Comparison of ENCODE assay signal across 10 cellular contexts in the genomic region with DNA sequence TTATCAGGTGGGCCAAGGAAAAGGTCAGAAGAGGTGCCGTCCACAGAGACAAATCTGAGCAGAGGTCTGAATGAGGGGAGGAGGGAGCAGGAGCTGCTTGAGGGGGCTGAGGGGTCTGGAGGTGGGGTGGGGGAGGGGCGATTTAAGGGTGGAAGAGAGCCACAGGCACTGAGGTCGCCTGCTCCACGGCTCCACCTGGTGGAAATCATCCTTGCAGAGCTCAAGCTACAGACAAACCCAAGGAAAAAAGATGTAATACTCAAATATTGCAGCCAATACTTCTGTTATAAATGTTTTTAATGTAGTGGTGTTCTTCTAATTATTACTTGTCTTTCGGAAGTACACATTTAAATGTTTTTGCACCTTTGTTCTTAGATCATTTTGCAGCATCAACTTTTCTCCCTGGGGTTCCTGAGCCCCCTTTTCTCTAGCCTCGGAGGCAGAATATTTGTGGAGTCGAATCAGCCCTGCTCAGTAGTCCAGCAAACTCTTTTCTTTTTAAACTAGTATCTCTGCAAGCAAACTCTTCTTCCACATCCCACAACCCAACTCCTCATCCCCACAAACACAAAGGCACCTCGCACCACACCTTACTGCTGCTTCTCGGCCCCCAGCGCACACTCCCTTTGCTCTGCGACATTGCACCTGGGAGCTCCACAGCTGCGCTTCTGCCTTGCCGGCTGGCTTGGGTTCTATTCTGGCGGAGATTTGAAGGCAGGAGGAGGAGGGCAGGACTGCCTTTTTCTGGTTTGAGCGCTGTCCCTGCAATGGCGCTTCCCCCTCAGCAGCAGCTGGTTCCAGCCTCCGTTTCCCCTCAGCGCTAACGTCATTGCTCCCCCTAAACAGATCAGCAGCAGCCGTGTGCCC. TPM values are rescaled to one million over a fixed set of nuclear protein-coding genes. Genes with fewer than 3 reads are reported as not detected.
DNase-seq lines count a peak whose midpoint lies in the region; ATAC-seq, FAIRE-seq and TF ChIP-seq lines count a peak whose summit lies in the region.
"Had no signal": no experiment of that assay in that cellular context is flagged by ENCODE, and none has a peak within 500 bp of the region (broad histone marks: within the 10 kb centered on the region; RNA-seq: fewer than 3 reads in every experiment).

No MANE protein-coding gene starts in this region.

- H3K27me3 ChIP-seq in HCT116 (ENCODE audit: insufficient read depth, low read length) (no peaks in the 10 kb centered on the region), upper lobe of right lung (no peaks in the 10 kb centered on the region)

- H3K4me1 ChIP-seq in HCT116 (ENCODE audit: control insufficient read depth in 1 of 2, insufficient read depth in 2 of 2, low read length in 2 of 2) (peaks cover 0 to 20% of the 10 kb centered on the region in 2 experiments; a peak in 1 of 4 replicates), upper lobe of right lung (no peaks in the 10 kb centered on the region)

- H3K79me2 ChIP-seq in HCT116 (ENCODE audit: insufficient read depth, low read length) = no peaks in the 10 kb centered on the region

- H3K4me2 ChIP-seq in HCT116 (ENCODE audit: low read length) = no peak overlapping the region

- peak; percentile 34 to 72 (median 64); a peak in 5 of 6 replicates for TF ChIP-seq CTCF in HCT116 (IDR thresholded peaks at IDR 0.05 in 2 of 3, conservative IDR thresholded peaks at IDR 0.05 in 1 of 3; ENCODE audit: borderline replicate concordance in 1 of 3, insufficient read depth in 1 of 3, low read depth in 2 of 3, low read length in 2 of 3)
- peak; percentile 45 for TF ChIP-seq CTCF in fibroblast of pulmonary artery (IDR thresholded peaks at IDR 0.05; ENCODE audit: low read length, missing control alignments)
- peak; percentile 38 for TF ChIP-seq CTCF in upper lobe of right lung (IDR thresholded peaks at IDR 0.05)

- DNase-seq in Daoy (ENCODE audit: low read depth) (peak; percentile 71), HCT116 (ENCODE audit: low read depth, low spot score) (peak; percentile 65), RKO (ENCODE audit: low spot score) (peak; percentile 42), fibroblast of pulmonary artery (ENCODE audit: low read depth) (peak; percentile 45), upper lobe of right lung (no peak), frontal cortex (ENCODE audit: low spot score in 2 of 2) (no peak)
- DNase-seq: naive B cell had no signal

- H3K36me3 ChIP-seq in HCT116 (ENCODE audit: control insufficient read depth in 1 of 2, insufficient read depth in 2 of 2, low read length in 2 of 2) (no peaks in the 10 kb centered on the region), upper lobe of right lung (no peaks in the 10 kb centered on the region)

- H3K4me3 ChIP-seq in HCT116 (replicated peaks in 1 of 2; ENCODE audit: low read depth in 1 of 2, low read length in 2 of 2) (no peak overlapping the region), fibroblast of pulmonary artery (replicated peaks; ENCODE audit: low read depth, low read length) (no peak overlapping the region), upper lobe of right lung (no peak overlapping the region)

- CTCF ChIA-PET in HCT116 (lab: Charles Lee) = interaction anchor here (0.6 to 2.2 kb wide), 14 partner anchors 12 to 335 kb away, joined by 3 to 14 read pairs (median 4); a partner anchor contains a TSS

- peak; percentile 63 for TF ChIP-seq RAD21 in HCT116 (IDR thresholded peaks at IDR 0.05; ENCODE audit: low read depth)

- H2AFZ ChIP-seq in HCT116 (ENCODE audit: low read depth, low read length, poor library complexity, severe bottlenecking) = no peak overlapping the region

- H3K9ac ChIP-seq in HCT116 (ENCODE audit: low read length) = no peak overlapping the region

- peak; percentile 90 for ATAC-seq in HCT116
- peak; percentile 69 for ATAC-seq in upper lobe of right lung
- no peak for ATAC-seq in GM18870 (IDR thresholded peaks at IDR 0.05; ENCODE audit: unreplicated experiment)
- ATAC-seq in GM18511 (IDR thresholded peaks at IDR 0.05; ENCODE audit: unreplicated experiment) = no peak

- intact Hi-C loops in HCT116 (cut with micrococcal nuclease) = no loop called here
- intact Hi-C loops in upper lobe of right lung (cut with DNase I) = no loop called here

- H3K27ac ChIP-seq in HCT116 (ENCODE audit: low read depth, low read length) (no peak overlapping the region), upper lobe of right lung (no peak overlapping the region)

- POLR2A ChIA-PET in HCT116 (lab: Charles Lee) = interaction anchor here (0.9 to 1.4 kb wide), 3 partner anchors 13 to 31 kb away, joined by 3 to 4 read pairs (median 3); no protein-coding TSS in a partner anchor

- no peaks in the 10 kb centered on the region for H3K9me2 ChIP-seq in HCT116 (ENCODE audit: insufficient read depth)

- no peak for FAIRE-seq in frontal cortex (lab: Jason Lieb, UNC)
- FAIRE-seq: TTC549 had no signal

- RAD21 ChIA-PET in HCT116 (lab: Charles Lee; ENCODE audit: low non-redundant PET in 1 of 2, low total read pairs in 2 of 2, uncharacterized antibody in 2 of 2, unreplicated experiment in 2 of 2) = interaction anchor here (0.6 kb wide), 2 partner anchors 24 to 31 kb away, joined by 3 to 4 read pairs; no protein-coding TSS in a partner anchor

- no peak for TF ChIP-seq POLR2A in HCT116 (IDR thresholded peaks at IDR 0.05; ENCODE audit: borderline replicate concordance, extremely low read depth, insufficient read depth, insufficient read length)

- H4K20me1 ChIP-seq in HCT116 (ENCODE audit: insufficient read depth) = no peaks in the 10 kb centered on the region

- BruUV-seq in HCT116 (replicated peaks; lab: Mats Ljungman, UMichigan) = no TSS peak

- H3K9me3 ChIP-seq in HCT116 (ENCODE audit: control insufficient read depth in 1 of 2, insufficient read depth in 1 of 2, low read depth in 1 of 2, low read length in 2 of 2) (no peaks in the 10 kb centered on the region), upper lobe of right lung (no peaks in the 10 kb centered on the region)

TF ChIP-seq in HCT116, 20 proteins besides CTCF, POLR2A, EP300 and RAD21:
- 0 out of 2 replicates have a peak, but pooled peaks have one; percentile 12 for TF ChIP-seq EGR1 (IDR thresholded peaks at IDR 0.05; ENCODE audit: low read depth)
- TF ChIP-seq CBX3 (IDR thresholded peaks at IDR 0.05; ENCODE audit: low read depth) = no peak
- TF ChIP-seq ZFX (IDR thresholded peaks at IDR 0.05) = no peak

RNA-seq across cellular contexts. Expression of a gene that starts 51.0 kb away (rescaled TPM):
- total RNA-seq in Daoy (2014; rRNA removed; shearing (Covaris generic)) = 4.5 and 5.6 TPM in 2 replicates
- total RNA-seq in HCT116 (2021; ENCODE audit: unreplicated experiment) (24.3 TPM), upper lobe of right lung (1.9 TPM), frontal cortex (not detected)
- polyA plus RNA-seq in HCT116 (2012) = 17.3 and 17.4 TPM in 2 replicates

RNA-seq across cellular contexts. Expression of a gene that starts 55.3 kb away (rescaled TPM):
- 4.7 and 5.9 TPM in 2 replicates for total RNA-seq in Daoy (2014; rRNA removed; shearing (Covaris generic))
- total RNA-seq in HCT116 (2021; ENCODE audit: unreplicated experiment) = 0.74 TPM
- 0.12 and 0.59 TPM in 2 replicates for polyA plus RNA-seq in HCT116 (2012)
- total RNA-seq in upper lobe of right lung = 27.4 TPM
- 19.2 TPM for total RNA-seq in frontal cortex

Comparison
In these comparisons a context has a peak if more than half of its experiments do, and no peak if none do; other contexts are left out.
1. DNase-seq: peak in Daoy (single experiment), HCT116 (single experiment), RKO (single experiment) and fibroblast of pulmonary artery (single experiment); none in upper lobe of right lung (single experiment) and frontal cortex (0 of 2).
2. ATAC-seq: peak in HCT116 (single experiment) and upper lobe of right lung (single experiment); none in GM18870 (single experiment) and GM18511 (single experiment).
3. Peak in every context shown above with its lines, with median percentiles within 50 percentile points of each other: CTCF ChIP-seq.